ENCODE assay signal across 25 cellular contexts in the genomic region with DNA sequence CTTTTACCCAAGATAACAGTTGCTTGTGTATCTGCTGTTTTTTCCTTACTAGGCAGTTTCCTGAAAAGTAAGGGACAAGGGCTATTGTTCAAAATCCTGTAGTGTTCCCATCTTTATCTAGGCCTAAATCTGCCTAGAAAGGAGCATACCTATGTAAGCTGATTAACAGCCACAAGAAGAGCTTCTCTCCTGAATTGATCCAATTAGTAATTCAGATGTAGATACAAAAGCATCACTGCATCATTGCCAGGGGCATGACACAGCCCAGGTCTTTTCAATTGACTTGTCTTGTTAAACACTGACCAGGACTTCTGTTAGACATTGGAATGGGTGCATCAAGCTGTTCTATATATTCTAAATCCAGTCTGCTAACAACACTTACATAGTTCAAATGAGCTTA.
"Had no signal": no experiment of that assay in that cellular context is flagged by ENCODE, and none has a peak within 500 bp of the region (broad histone marks: within the 10 kb centered on the region; RNA-seq: fewer than 3 reads in every experiment).

No MANE protein-coding gene starts in this region.

- H3K27ac ChIP-seq: esophagus squamous epithelium, gastroesophageal sphincter, spleen, testis, vagina had no signal

- H3K9me3 Mint-ChIP-seq: activated naive CD8-positive, alpha-beta T cell treated with anti-CD3 and anti-CD28 coated beads, Interleukin-2, amount 50 U/mL, for 24 hours; neural crest cell; T-helper 1 cell treated with Interleukin-12 subunit alpha and Interleukin-12 subunit beta and Interleukin-4 antibody, amounts not matched to agents 30 μg/mL and 1 μg/mL, for 36 hours had no signal

- H3K36me3 Mint-ChIP-seq: activated CD4-positive, alpha-beta memory T cell treated with anti-CD3 and anti-CD28 coated beads for 36 hours; naive B cell; type B pancreatic cell had no signal

- ATAC-seq: activated naive CD8-positive, alpha-beta T cell treated with anti-CD3 and anti-CD28 coated beads, Interleukin-2, amount 50 U/mL, for 24 hours; activated T-cell treated with anti-CD3 and anti-CD28 coated beads, Interleukin-2, amount 50 U/mL, for 72 hours; gastroesophageal sphincter; left colon had no signal

- H3K27me3 ChIP-seq: esophagus squamous epithelium, gastroesophageal sphincter, spleen, testis, vagina had no signal

- H3K27me3 Mint-ChIP-seq: activated CD4-positive, alpha-beta memory T cell treated with anti-CD3 and anti-CD28 coated beads for 36 hours; activated naive CD8-positive, alpha-beta T cell treated with anti-CD3 and anti-CD28 coated beads, Interleukin-2, amount 50 U/mL, for 24 hours; naive B cell; progenitor cell of endocrine pancreas; type B pancreatic cell had no signal

- H3K9me3 ChIP-seq: esophagus squamous epithelium, gastroesophageal sphincter, spleen, testis, vagina had no signal

- H3K4me1 ChIP-seq: gastroesophageal sphincter, spleen, testis, vagina had no signal

- H3K27ac Mint-ChIP-seq: activated CD4-positive, alpha-beta memory T cell treated with anti-CD3 and anti-CD28 coated beads for 36 hours; activated naive CD8-positive, alpha-beta T cell treated with anti-CD3 and anti-CD28 coated beads, Interleukin-2, amount 50 U/mL, for 24 hours; activated T-cell treated with anti-CD3 and anti-CD28 coated beads, Interleukin-2, amount 50 U/mL, for 72 hours; naive B cell; progenitor cell of endocrine pancreas; T-helper 1 cell treated with Interleukin-12 subunit alpha and Interleukin-12 subunit beta and Interleukin-4 antibody, amounts not matched to agents 30 μg/mL and 1 μg/mL, for 36 hours had no signal

- H3K36me3 ChIP-seq: esophagus squamous epithelium, gastroesophageal sphincter, spleen, vagina had no signal

- DNase-seq: activated CD4-positive, alpha-beta memory T cell treated with anti-CD3 and anti-CD28 coated beads for 36 hours; activated CD4-positive, alpha-beta T cell treated with anti-CD3 and anti-CD28 coated beads for 4 hours; activated CD4-positive, CD25-positive, alpha-beta regulatory T cell; activated effector memory CD4-positive, alpha-beta T cell treated with Interleukin-2 at 50 U/mL for 16 hours; activated naive CD4-positive, alpha-beta T cell treated with anti-CD3 and anti-CD28 coated beads, Interleukin-2, amount 50 U/mL, for 16 hours; activated naive CD8-positive, alpha-beta T cell treated with anti-CD3 and anti-CD28 coated beads, Interleukin-2, amount 50 U/mL, for 24 hours; activated T-cell treated with anti-CD3 and anti-CD28 coated beads, Interleukin-2, amount 50 U/mL, for 72 hours; dermis blood vessel endothelial cell; effector memory CD4-positive, alpha-beta T cell; esophagus squamous epithelium; head of caudate nucleus; left colon; naive B cell; retina; spleen; stimulated activated CD4-positive, alpha-beta T cell treated with anti-CD3 and anti-CD28 coated beads, Interleukin-4, amount 100 ng/mL, for 1 hour; stimulated activated naive CD4-positive, alpha-beta T cell; T1000; testis had no signal

- H3K4me3 ChIP-seq: esophagus squamous epithelium, gastroesophageal sphincter, spleen, testis, vagina had no signal

- H3K4me1 Mint-ChIP-seq: activated naive CD8-positive, alpha-beta T cell treated with anti-CD3 and anti-CD28 coated beads, Interleukin-2, amount 50 U/mL, for 24 hours; naive B cell; neural crest cell had no signal

- H3K4me3 Mint-ChIP-seq: activated CD4-positive, alpha-beta memory T cell treated with anti-CD3 and anti-CD28 coated beads for 36 hours; activated naive CD8-positive, alpha-beta T cell treated with anti-CD3 and anti-CD28 coated beads, Interleukin-2, amount 50 U/mL, for 24 hours; activated T-cell treated with anti-CD3 and anti-CD28 coated beads, Interleukin-2, amount 50 U/mL, for 72 hours; naive B cell; neural crest cell; T-helper 1 cell treated with Interleukin-12 subunit alpha and Interleukin-12 subunit beta and Interleukin-4 antibody, amounts not matched to agents 30 μg/mL and 1 μg/mL, for 36 hours; type B pancreatic cell had no signal
